10 cellular contexts compared by ENCODE assay signal in genomic region chr3:168884353-168884903, GRCh38.
A peak's percentile ranks its signal among the peaks of the same experiment; 100 is the strongest.
DNase-seq lines count a peak whose midpoint lies in the region; ATAC-seq and TF ChIP-seq lines count a peak whose summit lies in the region.
"Had no signal": no experiment of that assay in that cellular context is flagged by ENCODE, and none has a peak within 500 bp of the region (broad histone marks: within the 10 kb centered on the region; RNA-seq: fewer than 3 reads in every experiment).

No MANE protein-coding gene starts in this region.

- DNase-seq in DMS79 (lab: John Stamatoyannopoulos, UW) (peak; percentile 15), NCI-H1105 (lab: John Stamatoyannopoulos, UW) (peak; percentile 83), colonic mucosa (peak; percentile 58), non-pigmented ciliary epithelial cell (ENCODE audit: low read depth) (peak; percentile 69), C1 segment of cervical spinal cord (lab: John Stamatoyannopoulos, UW) (no peak), activated T-cell treated with anti-CD3 and anti-CD28 coated beads for 4 hours (no peak), neural progenitor cell (ENCODE audit: low spot score) (no peak)
- DNase-seq: naive B cell had no signal

- H3K9me3 Mint-ChIP-seq in neural progenitor cell, result no peaks in the 10 kb centered on the region
- H3K9me3 Mint-ChIP-seq: naive B cell had no signal

- H3K27me3 ChIP-seq in colonic mucosa (no peaks in the 10 kb centered on the region), neural progenitor cell (no peaks in the 10 kb centered on the region)
- H3K27me3 ChIP-seq: breast epithelium had no signal

- H3K27ac ChIP-seq in colonic mucosa (no peak overlapping the region), neural progenitor cell (no peak overlapping the region)

- H3K27ac Mint-ChIP-seq in neural progenitor cell, result no peak overlapping the region
- H3K27ac Mint-ChIP-seq: naive B cell had no signal

- no peaks in the 10 kb centered on the region for H3F3A ChIP-seq in neural progenitor cell (ENCODE audit: low read depth)

- peaks cover 2% of the 10 kb centered on the region for H3K4me1 Mint-ChIP-seq in neural progenitor cell
- H3K4me1 Mint-ChIP-seq: naive B cell had no signal

- peaks cover 2% of the 10 kb centered on the region for H3K27me3 Mint-ChIP-seq in neural progenitor cell (ENCODE audit: insufficient read depth, low read depth)
- H3K27me3 Mint-ChIP-seq: naive B cell had no signal

- H3K4me1 ChIP-seq in colonic mucosa (no peaks in the 10 kb centered on the region), neural progenitor cell (no peaks in the 10 kb centered on the region)
- H3K4me1 ChIP-seq: breast epithelium had no signal

- H3K4me3 ChIP-seq in colonic mucosa (no peak overlapping the region), neural progenitor cell (no peak overlapping the region)
- H3K4me3 ChIP-seq: breast epithelium had no signal

- H2AFZ ChIP-seq in neural progenitor cell (replicated peaks), result no peak overlapping the region

- H3K4me2 ChIP-seq in neural progenitor cell, result no peak overlapping the region

- H3K9ac ChIP-seq in colonic mucosa (ENCODE audit: low read depth in 2 of 2, low read length in 2 of 2) (no peak overlapping the region), neural progenitor cell (no peak overlapping the region)

- H3K4me3 Mint-ChIP-seq in neural progenitor cell, result no peak overlapping the region
- H3K4me3 Mint-ChIP-seq: naive B cell had no signal

- H4K20me1 ChIP-seq in neural progenitor cell (ENCODE audit: low read depth), result no peaks in the 10 kb centered on the region

- H3K36me3 ChIP-seq in colonic mucosa (no peaks in the 10 kb centered on the region), neural progenitor cell (no peaks in the 10 kb centered on the region)
- H3K36me3 ChIP-seq: breast epithelium had no signal

- intact Hi-C loops in colonic mucosa (cut with DNase I), result no loop called here

- H3K9me3 ChIP-seq in colonic mucosa (no peaks in the 10 kb centered on the region), neural progenitor cell (ENCODE audit: low read depth) (no peaks in the 10 kb centered on the region)
- H3K9me3 ChIP-seq: breast epithelium had no signal

- ATAC-seq in GM21723 (IDR thresholded peaks at IDR 0.05; ENCODE audit: unreplicated experiment), result no peak

- H3K36me3 Mint-ChIP-seq in neural progenitor cell, result no peaks in the 10 kb centered on the region
- H3K36me3 Mint-ChIP-seq: naive B cell had no signal

- TF ChIP-seq CTCF in colonic mucosa (IDR thresholded peaks at IDR 0.05), result no peak
- no peak for TF ChIP-seq CTCF in neural progenitor cell (IDR thresholded peaks at IDR 0.05)

- H3K79me2 ChIP-seq in neural progenitor cell (ENCODE audit: low read depth), result no peaks in the 10 kb centered on the region

Comparison
In these comparisons a context has a peak if more than half of its experiments do, and no peak if none do; other contexts are left out.
1. DNase-seq: peak in DMS79 (single experiment), NCI-H1105 (single experiment), colonic mucosa (single experiment) and non-pigmented ciliary epithelial cell (single experiment); none in C1 segment of cervical spinal cord (0 of 14), activated T-cell treated with anti-CD3 and anti-CD28 coated beads for 4 hours (single experiment) and neural progenitor cell (single experiment).